In genomic region chr12:131860472-131861260, GRCh38 we compare ENCODE assay signal across 8 cellular contexts. TPM values are rescaled to one million over a fixed set of nuclear protein-coding genes. Genes with fewer than 3 reads are reported as not detected.
DNase-seq lines count a peak whose midpoint lies in the region; ATAC-seq and TF ChIP-seq lines count a peak whose summit lies in the region.

No MANE protein-coding gene starts in this region.

- no peak overlapping the region for H3K27ac Mint-ChIP-seq in CD4-positive, alpha-beta T cell

- no peak for TF ChIP-seq CTCF in CD4-positive, alpha-beta T cell (IDR thresholded peaks at IDR 0.05)
- TF ChIP-seq CTCF in parathyroid adenoma (IDR thresholded peaks at IDR 0.05) = no peak

- intact Hi-C loops in CD4-positive, alpha-beta T cell (cut with DNase I, micrococcal nuclease) = no loop called here

- no peak overlapping the region for H3K9ac ChIP-seq in parathyroid adenoma

- ATAC-seq in CD4-positive, alpha-beta T cell (ENCODE audit: poor library complexity) = peak; percentile 32
- ATAC-seq in HG02870 (IDR thresholded peaks at IDR 0.05; ENCODE audit: unreplicated experiment) = no peak
- ATAC-seq in HG02884 (IDR thresholded peaks at IDR 0.05; ENCODE audit: unreplicated experiment) = no peak
- ATAC-seq in GM21529 (IDR thresholded peaks at IDR 0.05; ENCODE audit: unreplicated experiment) = no peak

- no peaks in the 10 kb centered on the region for H3K79me2 ChIP-seq in parathyroid adenoma

- H3K36me3 ChIP-seq in SJSA1 = no peaks in the 10 kb centered on the region
- H3K36me3 ChIP-seq in parathyroid adenoma (ENCODE audit: control insufficient read depth, insufficient read depth, low read length) = no peaks in the 10 kb centered on the region

- CTCF ChIA-PET in CD4-positive, alpha-beta T cell (lab: Charles Lee) = no interaction called here

- H3K36me3 Mint-ChIP-seq in CD4-positive, alpha-beta T cell (ENCODE audit: low read depth) = no peaks in the 10 kb centered on the region

- H3K4me3 ChIP-seq in SJSA1 = peak overlapping the region; percentile 22
- no peak overlapping the region for H3K4me3 ChIP-seq in parathyroid adenoma (ENCODE audit: low read depth, low read length)

- no peaks in the 10 kb centered on the region for H3K9me3 Mint-ChIP-seq in CD4-positive, alpha-beta T cell

- H2AFZ ChIP-seq in parathyroid adenoma = peak overlapping the region; percentile 33

- H3K4me2 ChIP-seq in parathyroid adenoma (ENCODE audit: low read length) = no peak overlapping the region

- no peak overlapping the region for H3K27ac ChIP-seq in CD4-positive, alpha-beta T cell (ENCODE audit: low read depth, low read length)
- peak overlapping the region; percentile 87 for H3K27ac ChIP-seq in SJSA1
- no peak overlapping the region for H3K27ac ChIP-seq in parathyroid adenoma

- H3K9me3 ChIP-seq in CD4-positive, alpha-beta T cell (ENCODE audit: control insufficient read depth, low read length) = no peaks in the 10 kb centered on the region
- H3K9me3 ChIP-seq in SJSA1 (replicated peaks) (no peaks in the 10 kb centered on the region), parathyroid adenoma (ENCODE audit: control insufficient read depth, low read length) (no peaks in the 10 kb centered on the region)

- H3K27me3 ChIP-seq in CD4-positive, alpha-beta T cell (ENCODE audit: control insufficient read depth, insufficient read depth, low read length) = no peaks in the 10 kb centered on the region
- H3K27me3 ChIP-seq in SJSA1 (replicated peaks) = no peaks in the 10 kb centered on the region
- no peaks in the 10 kb centered on the region for H3K27me3 ChIP-seq in parathyroid adenoma (ENCODE audit: control insufficient read depth, insufficient read depth, low read length)

- H3K27me3 Mint-ChIP-seq in CD4-positive, alpha-beta T cell = peaks cover 14% of the 10 kb centered on the region

- DNase-seq in CD4-positive, alpha-beta T cell = no peak
- DNase-seq in HuH-7.5 (ENCODE audit: low spot score) (peak; percentile 91), SJSA1 (ENCODE audit: low read depth in 1 of 2, low spot score in 2 of 2) (peak; percentile 90 to 91), fibroblast of the conjunctiva (ENCODE audit: low read depth) (peak; percentile 83)

- POLR2A ChIA-PET in CD4-positive, alpha-beta T cell (lab: Charles Lee) = no interaction called here

- H3K4me3 Mint-ChIP-seq in CD4-positive, alpha-beta T cell = no peak overlapping the region

- peaks cover 49% of the 10 kb centered on the region for H3K4me1 ChIP-seq in SJSA1 (replicated peaks)
- no peaks in the 10 kb centered on the region for H3K4me1 ChIP-seq in parathyroid adenoma

- peaks cover 5% of the 10 kb centered on the region for H3K4me1 Mint-ChIP-seq in CD4-positive, alpha-beta T cell (ENCODE audit: low read depth)

RNA-seq across cellular contexts. Expression of gene MMP17, which starts 32.5 kb away (rescaled TPM):
- under 1 TPM; 0.17 to 0.27 TPM for total RNA-seq in CD4-positive, alpha-beta T cell
- 3.1 and 3.4 TPM in 2 replicates for total RNA-seq in SJSA1 (2014; rRNA removed; shearing (Covaris generic))

RNA-seq across cellular contexts. Expression of gene ULK1, which starts 33.8 kb away (rescaled TPM):
- total RNA-seq in CD4-positive, alpha-beta T cell = 10 to 100 TPM; 85.0 to 91.6 TPM
- 1.5 and 2.9 TPM in 2 replicates for total RNA-seq in SJSA1 (2014; rRNA removed; shearing (Covaris generic))

Comparison
In these comparisons a context has a peak if more than half of its experiments do, and no peak if none do; other contexts are left out.
1. DNase-seq: peak in HuH-7.5 (single experiment), SJSA1 (2 of 2) and fibroblast of the conjunctiva (single experiment); none in CD4-positive, alpha-beta T cell (0 of 10).
2. RNA of gene ULK1, which starts 33.8 kb away (total RNA-seq): 85.0 to 91.6 TPM in CD4-positive, alpha-beta T cell; 1.5 to 2.9 TPM in SJSA1; every median in the first group is over 10 times any median in the second.